8 cellular contexts compared by ENCODE assay signal in genomic region chr1:12619396-12620141, GRCh38. TPM values are rescaled to one million over a fixed set of nuclear protein-coding genes. Genes with fewer than 3 reads are reported as not detected.
DNase-seq lines count a peak whose midpoint lies in the region; ATAC-seq and TF ChIP-seq lines count a peak whose summit lies in the region.

No MANE protein-coding gene starts in this region.

- 4 to 8% methylated on average over 14 to 25 of the region's 25 CpGs for WGBS in testis, 2 donors

- no peaks in the 10 kb centered on the region for H3K36me3 ChIP-seq in testis (ENCODE audit: low read depth, missing control alignments)

- no peaks in the 10 kb centered on the region for H3K27me3 ChIP-seq in testis

- peak overlapping the region; percentile 43 to 68 for H3K27ac ChIP-seq in testis

- intact Hi-C loops in testis (cut with DNase I; ENCODE audit: low total_unique reads), result loop anchor here (10.0 kb wide), 2 partner anchors 215 to 305 kb away; no protein-coding TSS in a partner anchor

- H3K4me1 ChIP-seq in testis, result peaks cover 33% of the 10 kb centered on the region

- DNase-seq in NCI-H2081 (lab: John Stamatoyannopoulos, UW) (peak; percentile 63 to 77), NCI-H2081 treated with DMSO at 0.1 percent for 48 hours (lab: John Stamatoyannopoulos, UW) (no peak), globus pallidus (ENCODE audit: low spot score) (peak; percentile 79), nucleus accumbens (lab: John Stamatoyannopoulos, UW) (peak in 51 of 56 donors; percentile 26 to 90 (median 65)), testis (peak; percentile 93)
- DNase-seq in activated naive CD4-positive, alpha-beta T cell treated with anti-CD3 and anti-CD28 coated beads, Interleukin-2, amount 50 U/mL, for 16 hours, result peak; percentile 80

- H3K4me3 ChIP-seq in testis, result peak overlapping the region in 1 of 2 donors; percentile 70

- TF ChIP-seq CTCF in LNCAP (IDR thresholded peaks at IDR 0.05) (peak; percentile 96), testis (IDR thresholded peaks at IDR 0.05) (peak; percentile 90 to 97 (median 95))

- no peak for TF ChIP-seq POLR2A in testis (IDR thresholded peaks at IDR 0.05)

- no peaks in the 10 kb centered on the region for H3K9me3 ChIP-seq in testis

- ATAC-seq in SK-N-SH treated with all-trans-retinoic acid at 6 μM for 48 hours, result peak; percentile 76

TF ChIP-seq in SK-N-SH treated with all-trans-retinoic acid at 6 μM for 48 hours, 23 proteins besides CTCF, POLR2A, EP300 and RAD21:
- TF ChIP-seq BACH2 (CRISPR knock-in tag; IDR thresholded peaks at IDR 0.05; ENCODE audit: borderline replicate concordance) (no peak), ZFP3 (CRISPR knock-in tag; IDR thresholded peaks at IDR 0.05) (no peak), ZNF565 (CRISPR knock-in tag; conservative IDR thresholded peaks at IDR 0.05; ENCODE audit: low read depth) (0 out of 2 replicates have a peak, but pooled peaks have one; percentile 60), RARB (CRISPR knock-in tag; IDR thresholded peaks at IDR 0.05) (no peak), TSHZ2 (CRISPR knock-in tag; IDR thresholded peaks at IDR 0.05) (peak; percentile 61; the same call in 1 of the 2 replicates), POU6F1 (CRISPR knock-in tag; IDR thresholded peaks at IDR 0.05; ENCODE audit: borderline replicate concordance, low read depth) (peak; percentile 3; the same call in 1 of the 2 replicates), GLIS3 (CRISPR knock-in tag; IDR thresholded peaks at IDR 0.05) (0 out of 2 replicates have a peak, but pooled peaks have one; percentile 7), CSDC2 (CRISPR knock-in tag; IDR thresholded peaks at IDR 0.05) (0 out of 2 replicates have a peak, but pooled peaks have one; percentile 26), ZNF8 (CRISPR knock-in tag; IDR thresholded peaks at IDR 0.05) (peak; percentile 29), SNAI2 (CRISPR knock-in tag; IDR thresholded peaks at IDR 0.05) (peak; percentile 31; the same call in 1 of the 2 replicates)

RNA-seq across cellular contexts. Expression of gene DHRS3, which starts 1.6 kb away (rescaled TPM):
- total RNA-seq in testis, result 10 to 100 TPM; 27.1 to 30.2 TPM
- polyA plus RNA-seq in testis (ENCODE audit: insufficient read depth, low read depth, low replicate concordance), result 38.7 TPM

RNA-seq across cellular contexts. Expression of gene AADACL4, which starts 24.3 kb away (rescaled TPM):
- not detected for total RNA-seq in testis
- polyA plus RNA-seq in testis (ENCODE audit: insufficient read depth, low read depth, low replicate concordance), result 0.66 TPM
